In the genomic region with DNA sequence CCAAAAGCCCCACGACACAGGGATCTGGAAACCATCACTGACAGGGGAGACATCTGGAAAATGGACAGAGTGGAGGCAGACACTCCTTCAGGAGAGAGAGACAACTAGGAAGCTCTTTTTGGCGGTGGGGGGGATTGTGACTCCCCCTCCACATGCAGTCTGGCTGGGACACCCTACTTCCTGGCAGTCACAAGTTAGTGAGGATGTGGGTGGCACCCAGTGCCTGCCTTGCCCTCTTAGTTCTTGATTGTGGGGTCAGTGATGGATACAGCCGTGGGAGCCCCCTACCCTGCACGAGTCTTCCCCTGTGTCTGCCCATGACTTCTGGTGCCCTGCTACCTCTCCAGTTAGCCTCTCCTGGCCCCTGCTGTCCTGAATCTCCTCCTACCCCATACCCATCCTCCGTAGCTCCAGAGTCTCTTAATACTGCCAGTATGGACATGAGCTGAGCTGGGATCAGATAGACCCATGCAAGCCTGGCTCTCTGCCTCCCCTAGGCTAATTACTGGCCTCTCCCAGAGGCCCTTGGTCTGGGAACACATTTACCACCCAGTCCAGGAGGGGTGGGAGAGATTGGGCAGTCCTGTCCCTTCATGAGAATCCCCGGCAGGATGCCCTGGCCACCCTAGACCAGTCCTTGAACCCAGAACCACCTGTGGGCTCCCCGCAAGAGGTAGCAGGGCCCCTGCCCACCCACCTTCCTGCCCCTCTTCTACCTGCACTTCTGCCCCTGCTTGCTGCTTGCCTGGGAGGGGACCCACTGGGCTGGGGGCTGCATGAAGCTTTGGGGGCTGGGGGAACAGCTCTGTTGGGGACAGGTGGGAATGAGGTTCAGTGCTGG, we compare ENCODE assay signal across 1 cellular context.
TF ChIP-seq lines count a peak whose summit lies in the region.

No MANE protein-coding gene starts in this region.

TF ChIP-seq in SK-N-SH treated with all-trans-retinoic acid at 6 μM for 48 hours, 23 proteins besides CTCF, POLR2A, EP300 and RAD21 (continued from another document):
- TF ChIP-seq, protein P1, sequence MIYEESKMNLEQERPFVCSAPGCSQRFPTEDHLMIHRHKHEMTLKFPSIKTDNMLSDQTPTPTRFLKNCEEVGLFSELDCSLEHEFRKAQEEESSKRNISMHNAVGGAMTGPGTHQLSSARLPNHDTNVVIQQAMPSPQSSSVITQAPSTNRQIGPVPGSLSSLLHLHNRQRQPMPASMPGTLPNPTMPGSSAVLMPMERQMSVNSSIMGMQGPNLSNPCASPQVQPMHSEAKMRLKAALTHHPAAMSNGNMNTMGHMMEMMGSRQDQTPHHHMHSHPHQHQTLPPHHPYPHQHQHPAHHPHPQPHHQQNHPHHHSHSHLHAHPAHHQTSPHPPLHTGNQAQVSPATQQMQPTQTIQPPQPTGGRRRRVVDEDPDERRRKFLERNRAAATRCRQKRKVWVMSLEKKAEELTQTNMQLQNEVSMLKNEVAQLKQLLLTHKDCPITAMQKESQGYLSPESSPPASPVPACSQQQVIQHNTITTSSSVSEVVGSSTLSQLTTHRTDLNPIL (CRISPR knock-in tag; IDR thresholded peaks at IDR 0.05; ENCODE audit: low read depth): no peak
- TF ChIP-seq SNAI2 (CRISPR knock-in tag; IDR thresholded peaks at IDR 0.05) (no peak), TCF4 (CRISPR knock-in tag; IDR thresholded peaks at IDR 0.05; ENCODE audit: borderline replicate concordance) (no peak)
